8 cellular contexts compared by ENCODE assay signal in genomic region chr3:86990171-86990733, GRCh38. TPM values are rescaled to one million over a fixed set of nuclear protein-coding genes. Genes with fewer than 3 reads are reported as not detected.
DNase-seq lines count a peak whose midpoint lies in the region; ATAC-seq and TF ChIP-seq lines count a peak whose summit lies in the region.

No MANE protein-coding gene starts in this region.

- no peaks in the 10 kb centered on the region for H3K9me3 ChIP-seq in endodermal cell (ENCODE audit: control insufficient read depth, low read length)

- H3K4me3 Mint-ChIP-seq in endodermal cell (peak overlapping the region; percentile 59), nephron progenitor cell (peak overlapping the region; percentile 66)

- H3K27ac Mint-ChIP-seq in endodermal cell (no peak overlapping the region), nephron progenitor cell (no peak overlapping the region)

- H3K4me3 ChIP-seq in endodermal cell (ENCODE audit: low read length) = peak overlapping the region; percentile 79

- no peak overlapping the region for H3K27ac ChIP-seq in endodermal cell (ENCODE audit: low read depth, low read length)

- H3K4me1 ChIP-seq in endodermal cell (ENCODE audit: control insufficient read depth, insufficient read depth, low read length) = no peaks in the 10 kb centered on the region

- H3K9me3 Mint-ChIP-seq in endodermal cell (no peaks in the 10 kb centered on the region), nephron progenitor cell (no peaks in the 10 kb centered on the region)

- no peaks in the 10 kb centered on the region for H3K36me3 Mint-ChIP-seq in endodermal cell (ENCODE audit: low read depth)
- no peaks in the 10 kb centered on the region for H3K36me3 Mint-ChIP-seq in nephron progenitor cell (ENCODE audit: low read depth)

- TF ChIP-seq CTCF in endodermal cell (conservative IDR thresholded peaks at IDR 0.05) = peak; percentile 9
- TF ChIP-seq CTCF in nephron progenitor cell (IDR thresholded peaks at IDR 0.05) = no peak

- no peaks in the 10 kb centered on the region for H3K36me3 ChIP-seq in endodermal cell (ENCODE audit: control insufficient read depth, insufficient read depth, low read length)

- peaks cover 17% of the 10 kb centered on the region for H3K27me3 ChIP-seq in endodermal cell (ENCODE audit: control insufficient read depth, insufficient read depth, low read length, poor library complexity, severe bottlenecking)

- WGBS in endodermal cell (ENCODE audit: insufficient coverage in 1 of 2, insufficient read length in 1 of 2), 2 experiments = 1 to 6% methylated on average over 15 to 27 of the region's 27 CpGs

- ATAC-seq in GM19467 (IDR thresholded peaks at IDR 0.05; ENCODE audit: unreplicated experiment) = no peak

- H3K27me3 Mint-ChIP-seq in endodermal cell (ENCODE audit: insufficient read depth) (peaks cover 24% of the 10 kb centered on the region), nephron progenitor cell (ENCODE audit: low read depth, poor library complexity) (peaks cover 37% of the 10 kb centered on the region)

- DNase-seq in COLO668 (lab: John Stamatoyannopoulos, UW; ENCODE audit: unreplicated experiment) (peak; percentile 55), HT-29 (ENCODE audit: low spot score) (peak; percentile 20), endodermal cell (peak; percentile 88), nephron progenitor cell (peak; percentile 41), NCI-H774 (lab: John Stamatoyannopoulos, UW) (no peak), NCI-H2107 treated with DMSO at 0.1 percent for 48 hours (lab: John Stamatoyannopoulos, UW; ENCODE audit: unreplicated experiment) (no peak), Ammon's horn (ENCODE audit: low spot score) (no peak)

- H3K9ac ChIP-seq in endodermal cell (ENCODE audit: extremely low read depth, low read length, poor library complexity, severe bottlenecking) = no peak overlapping the region

- peaks cover 6% of the 10 kb centered on the region for H3K4me1 Mint-ChIP-seq in endodermal cell
- H3K4me1 Mint-ChIP-seq in nephron progenitor cell = peaks cover 10% of the 10 kb centered on the region

RNA-seq across cellular contexts. Expression of gene VGLL3, which starts 0.7 kb away (rescaled TPM):
- 0.03 and 0.31 TPM in 2 replicates for total RNA-seq in HT-29 (2014; rRNA removed; shearing (Covaris generic))
- 1 to 10 TPM in 1 of 2 donors, under 1 TPM in 1; 0.44 to 1.8 TPM for total RNA-seq in endodermal cell
- polyA plus RNA-seq in endodermal cell (2013, experiment 1 of 2) = 9.9 TPM
- polyA plus RNA-seq in endodermal cell (2013, experiment 2 of 2) = 6.4 TPM

Comparison
In these comparisons a context has a peak if more than half of its experiments do, and no peak if none do; other contexts are left out.
1. DNase-seq: peak in COLO668 (single experiment), HT-29 (single experiment), endodermal cell (single experiment) and nephron progenitor cell (single experiment); none in NCI-H774 (single experiment), NCI-H2107 treated with DMSO at 0.1 percent for 48 hours (single experiment) and Ammon's horn (single experiment).